Comparison of ENCODE assay signal across 8 cellular contexts in genomic region chr20:18793625-18794427, GRCh38. TPM values are rescaled to one million over a fixed set of nuclear protein-coding genes. Genes with fewer than 3 reads are reported as not detected.
DNase-seq lines count a peak whose midpoint lies in the region; ATAC-seq, FAIRE-seq and TF ChIP-seq lines count a peak whose summit lies in the region.

No MANE protein-coding gene starts in this region.

- DNase-seq in AG09319 (ENCODE audit: extremely low read depth, low read depth), result peak; percentile 61
- peak; percentile 85 for DNase-seq in NCI-H2227 treated with DMSO at 0.1 percent for 48 hours (lab: John Stamatoyannopoulos, UW)
- DNase-seq in cerebellum (ENCODE audit: low spot score), result peak; percentile 93
- DNase-seq in kidney, result peak; percentile 96
- peak; percentile 88 for DNase-seq in stimulated activated CD4-positive, alpha-beta T cell treated with anti-CD3 and anti-CD28 coated beads, Interleukin-15, amount 100 ng/mL, for 24 hours

- H3K4me1 ChIP-seq in kidney (ENCODE audit: control insufficient read depth in 1 of 2, insufficient read depth in 1 of 2, low read depth in 1 of 2, low read length in 2 of 2), result peaks cover 0 to 6% of the 10 kb centered on the region in 2 donors

- no peaks in the 10 kb centered on the region for H3K36me3 ChIP-seq in kidney (ENCODE audit: control insufficient read depth in 1 of 2, insufficient read depth in 2 of 2, low read length in 2 of 2)

- H3K27ac ChIP-seq in kidney (ENCODE audit: low read depth in 2 of 2, low read length in 2 of 2), result peak overlapping the region; percentile 74 to 88

- no peak for TF ChIP-seq CTCF in AG09319 (IDR thresholded peaks at IDR 0.05; ENCODE audit: low read depth, low read length)
- TF ChIP-seq CTCF in kidney (IDR thresholded peaks at IDR 0.05; ENCODE audit: borderline replicate concordance, extremely low read depth, insufficient read depth), result peak; percentile 10

- ATAC-seq in GM18909 (IDR thresholded peaks at IDR 0.05; ENCODE audit: poor library complexity, unreplicated experiment) (peak; percentile 99), HG03175 (IDR thresholded peaks at IDR 0.05; ENCODE audit: unreplicated experiment) (peak; percentile 99)
- peak; percentile 98 to 99 for ATAC-seq in activated CD4-positive, CD25-positive, alpha-beta regulatory T cell treated with anti-CD3 and anti-CD28 coated beads, Interleukin-2, amount 50 U/mL, for 24 hours

- intact Hi-C loops in kidney (cut with DNase I), result no loop called here

- peak; percentile 41 for FAIRE-seq in kidney (lab: Jason Lieb, UNC)

- H3K9me3 ChIP-seq in kidney (ENCODE audit: control insufficient read depth in 1 of 2, low read length in 2 of 2), result no peaks in the 10 kb centered on the region

- peak overlapping the region; percentile 82 to 83 for H3K4me3 ChIP-seq in kidney (ENCODE audit: low read length in 2 of 2)

- H3K9ac ChIP-seq in kidney (ENCODE audit: low read length in 2 of 2), result peak overlapping the region; percentile 83 to 91

RNA-seq across cellular contexts. Expression of gene SCP2D1, which starts 19.8 kb away (rescaled TPM):
- total RNA-seq in cerebellum, result not detected
- not detected for total RNA-seq in kidney
- not detected for polyA plus RNA-seq in kidney (ENCODE audit: insufficient read depth, low read depth, low replicate concordance)

Comparison
In these comparisons a context has a peak if more than half of its experiments do, and no peak if none do; other contexts are left out.
1. Peak in every context shown above with its lines: DNase-seq, ATAC-seq, H3K4me3 ChIP-seq and H3K27ac ChIP-seq.